8 cellular contexts compared by ENCODE assay signal in genomic region chr17:50482516-50482915, GRCh38. TPM values are rescaled to one million over a fixed set of nuclear protein-coding genes. Genes with fewer than 3 reads are reported as not detected.
DNase-seq lines count a peak whose midpoint lies in the region; ATAC-seq, FAIRE-seq and TF ChIP-seq lines count a peak whose summit lies in the region.

No MANE protein-coding gene starts in this region.

- ATAC-seq in HG03280 (IDR thresholded peaks at IDR 0.05; ENCODE audit: unreplicated experiment) (peak; percentile 36), mucosa of descending colon (peak; percentile 72), HG03095 (IDR thresholded peaks at IDR 0.05; ENCODE audit: unreplicated experiment) (no peak)

- H3K27me3 ChIP-seq in endothelial cell of umbilical vein (ENCODE audit: control insufficient read depth in 2 of 2, insufficient read depth in 2 of 2, low read length in 2 of 2): no peaks in the 10 kb centered on the region

- H3K9me3 ChIP-seq in endothelial cell of umbilical vein (replicated peaks; ENCODE audit: control insufficient read depth, insufficient read depth, low read length): no peaks in the 10 kb centered on the region
- H3K9me3 ChIP-seq in mucosa of descending colon: no peaks in the 10 kb centered on the region

- H3K79me2 ChIP-seq in endothelial cell of umbilical vein (ENCODE audit: control insufficient read depth, insufficient read depth, low read length): peaks cover 8% of the 10 kb centered on the region

- intact Hi-C loops in endothelial cell of umbilical vein (cut with micrococcal nuclease) (loop anchor here (1.0 to 5.0 kb wide), 7 partner anchors 19 to 360 kb away; partner anchors contain the start of gene SPATA20), mucosa of descending colon (cut with DNase I, micrococcal nuclease) (loop anchor here (10.0 kb wide), 2 partner anchors 62 to 118 kb away; partner anchors contain the start of gene SPATA20 (in 1 of the 2))

- H3K36me3 ChIP-seq in endothelial cell of umbilical vein (ENCODE audit: control insufficient read depth in 2 of 2, extremely low read depth in 1 of 2, insufficient read depth in 2 of 2, low read length in 2 of 2) (peaks cover 2 to 13% of the 10 kb centered on the region in 2 experiments), mucosa of descending colon (ENCODE audit: low read depth) (no peaks in the 10 kb centered on the region)

- H3K9ac ChIP-seq in endothelial cell of umbilical vein (replicated peaks; ENCODE audit: extremely low read depth, insufficient read depth, low read length): peak overlapping the region; percentile 34

- TF ChIP-seq CTCF in endothelial cell of umbilical vein (IDR thresholded peaks at IDR 0.05; ENCODE audit: extremely low read depth in 1 of 2, insufficient read depth in 1 of 2, low read depth in 1 of 2, low read length in 2 of 2): peak; percentile 89 to 96
- TF ChIP-seq CTCF in mucosa of descending colon (IDR thresholded peaks at IDR 0.05): peak; percentile 77

- no peak for TF ChIP-seq POLR2A in endothelial cell of umbilical vein (IDR thresholded peaks at IDR 0.05; ENCODE audit: low read depth, low read length)

- DNase-seq in DMS114 treated with DMSO at 0.1 percent for 48 hours (lab: John Stamatoyannopoulos, UW; ENCODE audit: unreplicated experiment): peak; percentile 50
- DNase-seq in NOMO-1 treated with dmso at 0.1 percent for 144 hours (lab: John Stamatoyannopoulos, UW; ENCODE audit: unreplicated experiment): peak; percentile 53
- DNase-seq in activated CD8-positive, alpha-beta memory T cell treated with anti-CD3 and anti-CD28 coated beads, Interleukin-2, amount 50 U/mL, for 4 hours: peak; percentile 67
- peak; percentile 91 for DNase-seq in endothelial cell of umbilical vein (ENCODE audit: low read depth, low spot score)
- DNase-seq in mucosa of descending colon: peak; percentile 91 to 94 (median 92)
- DNase-seq in stimulated activated CD8-positive, alpha-beta memory T cell treated with anti-CD3 and anti-CD28 coated beads, Interleukin-15, amount 100 ng/mL, for 48 hours (ENCODE audit: low read depth in 2 of 2): peak; percentile 62

- H3K27ac ChIP-seq in endothelial cell of umbilical vein (ENCODE audit: insufficient read depth, low read depth, low read length): peak overlapping the region; percentile 68

- peaks cover 20% of the 10 kb centered on the region for H3K4me1 ChIP-seq in endothelial cell of umbilical vein (ENCODE audit: control insufficient read depth, extremely low read depth, insufficient read depth, low read length)
- H3K4me1 ChIP-seq in mucosa of descending colon (ENCODE audit: low read depth): peaks cover 19% of the 10 kb centered on the region

- H2AFZ ChIP-seq in endothelial cell of umbilical vein (ENCODE audit: low read depth, low read length): no peak overlapping the region

- peak overlapping the region; percentile 19 for H3K4me2 ChIP-seq in endothelial cell of umbilical vein (ENCODE audit: insufficient read depth, low read length)

- dilution Hi-C loops in endothelial cell of umbilical vein (cut with MboI; ENCODE audit: extremely low pct_ligation_motif_present, low sequenced_read_pairs): no loop called here

- H3K4me3 ChIP-seq in endothelial cell of umbilical vein (replicated peaks in 1 of 3; ENCODE audit: insufficient read depth in 1 of 3, low read depth in 1 of 3, low read length in 3 of 3): no peak overlapping the region
- H3K4me3 ChIP-seq in mucosa of descending colon: no peak overlapping the region

- H3K9me1 ChIP-seq in endothelial cell of umbilical vein (replicated peaks; ENCODE audit: control insufficient read depth, extremely low read depth, insufficient read depth, low read length): no peaks in the 10 kb centered on the region

- BruUV-seq in endothelial cell of umbilical vein (replicated peaks; lab: Mats Ljungman, UMichigan): no TSS peak

- H4K20me1 ChIP-seq in endothelial cell of umbilical vein (replicated peaks; ENCODE audit: control insufficient read depth, extremely low read depth, insufficient read depth, low read length): no peaks in the 10 kb centered on the region

- CTCF ChIA-PET in endothelial cell of umbilical vein (lab: Charles Lee): interaction anchor here (0.6 to 3.1 kb wide), 11 partner anchors 10 to 301 kb away, joined by 3 to 28 read pairs (median 4); no protein-coding TSS in a partner anchor

- POLR2A ChIA-PET in endothelial cell of umbilical vein (lab: Charles Lee): interaction anchor here (0.5 kb wide), 1 partner anchor 100 kb away, joined by 8 read pairs; no protein-coding TSS in a partner anchor

- peak; percentile 95 for FAIRE-seq in endothelial cell of umbilical vein (lab: Jason Lieb, UNC)

TF ChIP-seq in endothelial cell of umbilical vein, 7 proteins besides CTCF, POLR2A, EP300 and RAD21:
- TF ChIP-seq MAX (IDR thresholded peaks at IDR 0.05; ENCODE audit: insufficient read depth, insufficient read length) (no peak), JUN (IDR thresholded peaks at IDR 0.05; ENCODE audit: borderline replicate concordance, insufficient read depth, insufficient read length, low read depth) (peak; percentile 36), FOS (IDR thresholded peaks at IDR 0.05; ENCODE audit: borderline replicate concordance, insufficient read depth, low read length) (peak; percentile 72)
TF ChIP-seq in endothelial cell of umbilical vein: peak in this region for 2.

RNA-seq across cellular contexts. Expression of gene RSAD1, which starts 3.9 kb away (rescaled TPM):
- total RNA-seq in endothelial cell of umbilical vein (33.1 and 35.5 TPM in 2 replicates), mucosa of descending colon (10 to 100 TPM; 35.9 to 38.2 (median 37.7) TPM)
- 18.4 and 20.3 TPM in 2 replicates for polyA plus RNA-seq in endothelial cell of umbilical vein
- polyA plus RNA-seq in endothelial cell of umbilical vein (2011; cell fraction: cytosol; rRNA removed): 17.4 and 20.6 TPM in 2 replicates
- 72.3 and 76.6 TPM in 2 replicates for polyA plus RNA-seq in endothelial cell of umbilical vein (2011; cell fraction: nucleus; rRNA removed)
- 26.9 and 29.4 TPM in 2 replicates for polyA plus RNA-seq in endothelial cell of umbilical vein (2012)
- 19.3 and 21.8 TPM in 2 replicates for polyA minus RNA-seq in endothelial cell of umbilical vein
- polyA minus RNA-seq in endothelial cell of umbilical vein (2011; cell fraction: cytosol; rRNA and poly(A)+ RNA removed): 10.4 TPM
- polyA minus RNA-seq in endothelial cell of umbilical vein (2011; cell fraction: nucleus; rRNA and poly(A)+ RNA removed): 17.6 and 19.7 TPM in 2 replicates

RNA-seq across cellular contexts. Expression of gene CHAD, which starts 13.8 kb away (rescaled TPM):
- total RNA-seq in endothelial cell of umbilical vein (not detected in 2 replicates), mucosa of descending colon (10 to 100 TPM in 1 of 3 donors, 1 to 10 TPM in 2; 4.6 to 15.3 (median 5.8) TPM)
- not detected in 2 replicates for polyA plus RNA-seq in endothelial cell of umbilical vein
- not detected in 2 replicates for polyA plus RNA-seq in endothelial cell of umbilical vein (2011; cell fraction: cytosol; rRNA removed)
- not detected in 2 replicates for polyA plus RNA-seq in endothelial cell of umbilical vein (2011; cell fraction: nucleus; rRNA removed)
- polyA plus RNA-seq in endothelial cell of umbilical vein (2012): 0.29 and 0.68 TPM in 2 replicates
- not detected in 2 replicates for polyA minus RNA-seq in endothelial cell of umbilical vein
- not detected for polyA minus RNA-seq in endothelial cell of umbilical vein (2011; cell fraction: cytosol; rRNA and poly(A)+ RNA removed)
- not detected in 2 replicates for polyA minus RNA-seq in endothelial cell of umbilical vein (2011; cell fraction: nucleus; rRNA and poly(A)+ RNA removed)

RNA-seq across cellular contexts. Expression of gene MYCBPAP, which starts 25.7 kb away (rescaled TPM):
- 0.25 and 0.66 TPM in 2 replicates for total RNA-seq in endothelial cell of umbilical vein
- polyA plus RNA-seq in endothelial cell of umbilical vein: 0.05 and 0.40 TPM in 2 replicates
- 0.22 and 0.27 TPM in 2 replicates for polyA plus RNA-seq in endothelial cell of umbilical vein (2011; cell fraction: cytosol; rRNA removed)
- polyA plus RNA-seq in endothelial cell of umbilical vein (2011; cell fraction: nucleus; rRNA removed): 1.6 TPM in 2 replicates
- polyA plus RNA-seq in endothelial cell of umbilical vein (2012): 0.46 and 0.83 TPM in 2 replicates
- polyA minus RNA-seq in endothelial cell of umbilical vein: 0.25 TPM in 1 of 2 replicates, not detected in the other
- polyA minus RNA-seq in endothelial cell of umbilical vein (2011; cell fraction: cytosol; rRNA and poly(A)+ RNA removed): not detected
- polyA minus RNA-seq in endothelial cell of umbilical vein (2011; cell fraction: nucleus; rRNA and poly(A)+ RNA removed): 0.38 and 1.4 TPM in 2 replicates
- total RNA-seq in mucosa of descending colon: 1 to 10 TPM; 1.6 to 3.4 (median 2.4) TPM

RNA-seq across cellular contexts. Expression of gene EPN3, which starts 50.0 kb away (rescaled TPM):
- total RNA-seq in endothelial cell of umbilical vein: not detected in 2 replicates
- not detected in 2 replicates for polyA plus RNA-seq in endothelial cell of umbilical vein
- polyA plus RNA-seq in endothelial cell of umbilical vein (2011; cell fraction: cytosol; rRNA removed): 0.03 TPM in 1 of 2 replicates, not detected in the other
- polyA plus RNA-seq in endothelial cell of umbilical vein (2011; cell fraction: nucleus; rRNA removed): 0.07 TPM in 1 of 2 replicates, not detected in the other
- 0.13 TPM in 1 of 2 replicates, not detected in the other for polyA plus RNA-seq in endothelial cell of umbilical vein (2012)
- not detected in 2 replicates for polyA minus RNA-seq in endothelial cell of umbilical vein
- not detected for polyA minus RNA-seq in endothelial cell of umbilical vein (2011; cell fraction: cytosol; rRNA and poly(A)+ RNA removed)
- not detected in 2 replicates for polyA minus RNA-seq in endothelial cell of umbilical vein (2011; cell fraction: nucleus; rRNA and poly(A)+ RNA removed)
- total RNA-seq in mucosa of descending colon: 10 to 100 TPM; 16.2 to 40.0 (median 27.4) TPM

RNA-seq across cellular contexts. Expression of gene ACSF2, which starts 56.5 kb away (rescaled TPM):
- total RNA-seq in endothelial cell of umbilical vein (24.6 and 37.2 TPM in 2 replicates), mucosa of descending colon (100 to 1,000 TPM in 1 of 3 donors, 10 to 100 TPM in 2; 79.7 to 246 (median 99.4) TPM)
- polyA plus RNA-seq in endothelial cell of umbilical vein: 30.4 and 33.2 TPM in 2 replicates
- polyA plus RNA-seq in endothelial cell of umbilical vein (2011; cell fraction: cytosol; rRNA removed): 20.7 and 22.6 TPM in 2 replicates
- polyA plus RNA-seq in endothelial cell of umbilical vein (2011; cell fraction: nucleus; rRNA removed): 103 and 131 TPM in 2 replicates
- polyA plus RNA-seq in endothelial cell of umbilical vein (2012): 38.4 and 55.1 TPM in 2 replicates
- polyA minus RNA-seq in endothelial cell of umbilical vein: 35.0 and 50.4 TPM in 2 replicates
- 16.9 TPM for polyA minus RNA-seq in endothelial cell of umbilical vein (2011; cell fraction: cytosol; rRNA and poly(A)+ RNA removed)
- polyA minus RNA-seq in endothelial cell of umbilical vein (2011; cell fraction: nucleus; rRNA and poly(A)+ RNA removed): 33.0 and 34.4 TPM in 2 replicates
